In genomic region chr16:88747588-88748301, GRCh38 we compare ENCODE assay signal across 8 cellular contexts.
DNase-seq lines count a peak whose midpoint lies in the region; ATAC-seq, FAIRE-seq and TF ChIP-seq lines count a peak whose summit lies in the region.

No MANE protein-coding gene starts in this region.

- DNase-seq in H54 (ENCODE audit: insufficient read length, low spot score) (peak; percentile 97), RPMI8226 (peak; percentile 67), cerebellar cortex (ENCODE audit: low spot score) (peak; percentile 52)
- DNase-seq in stimulated activated CD4-positive, alpha-beta T cell treated with anti-CD3 and anti-CD28 coated beads, Interleukin-4, amount 100 ng/mL, for 24 hours = peak; percentile 50

- no peak overlapping the region for H3K4me3 ChIP-seq in BLaER1 treated with 17β-estradiol and CSF1 and Interleukin-3, amounts not matched to agents 10 nM and 100 nM

- no peak for TF ChIP-seq POLR2A in H54 (IDR thresholded peaks at IDR 0.05; ENCODE audit: low read depth, low read length)

- ATAC-seq in HG03565 (IDR thresholded peaks at IDR 0.05; ENCODE audit: unreplicated experiment) (no peak), GM18907 (IDR thresholded peaks at IDR 0.05; ENCODE audit: unreplicated experiment) (no peak), HG02884 (IDR thresholded peaks at IDR 0.05; ENCODE audit: unreplicated experiment) (no peak)

- no peak overlapping the region; a peak in 2 of 22 replicates for H3K9ac ChIP-seq in BLaER1 treated with 17β-estradiol and CSF1 and Interleukin-3, amounts not matched to agents 10 nM and 100 nM

- peaks cover 5 to 60% (median 21%) of the 10 kb centered on the region in 11 experiments; a peak in 18 of 22 replicates for H3K36me3 ChIP-seq in BLaER1 treated with 17β-estradiol and CSF1 and Interleukin-3, amounts not matched to agents 10 nM and 100 nM

- peaks cover 47 to 90% (median 83%) of the 10 kb centered on the region in 10 experiments for H3K4me1 ChIP-seq in BLaER1 treated with 17β-estradiol and CSF1 and Interleukin-3, amounts not matched to agents 10 nM and 100 nM

- H3K27ac ChIP-seq in BLaER1 treated with 17β-estradiol and CSF1 and Interleukin-3, amounts not matched to agents 10 nM and 100 nM = no peak overlapping the region

- H3K27me3 ChIP-seq in BLaER1 treated with 17β-estradiol and CSF1 and Interleukin-3, amounts not matched to agents 10 nM and 100 nM = no peaks in the 10 kb centered on the region

- H3K4me2 ChIP-seq in BLaER1 treated with 17β-estradiol and CSF1 and Interleukin-3, amounts not matched to agents 10 nM and 100 nM = peak overlapping the region; percentile 80 to 95 (median 83)

- FAIRE-seq in H54 (lab: Jason Lieb, UNC) = no peak

- H4K20me1 ChIP-seq in BLaER1 treated with 17β-estradiol and CSF1 and Interleukin-3, amounts not matched to agents 10 nM and 100 nM = peaks cover 83 to 100% (median 93%) of the 10 kb centered on the region in 11 experiments; a peak in 21 of 22 replicates

- H3K9me3 ChIP-seq in BLaER1 treated with 17β-estradiol and CSF1 and Interleukin-3, amounts not matched to agents 10 nM and 100 nM (replicated peaks in 1 of 11) = no peaks in the 10 kb centered on the region
